ENCODE assay signal across 29 cellular contexts in the genomic region with DNA sequence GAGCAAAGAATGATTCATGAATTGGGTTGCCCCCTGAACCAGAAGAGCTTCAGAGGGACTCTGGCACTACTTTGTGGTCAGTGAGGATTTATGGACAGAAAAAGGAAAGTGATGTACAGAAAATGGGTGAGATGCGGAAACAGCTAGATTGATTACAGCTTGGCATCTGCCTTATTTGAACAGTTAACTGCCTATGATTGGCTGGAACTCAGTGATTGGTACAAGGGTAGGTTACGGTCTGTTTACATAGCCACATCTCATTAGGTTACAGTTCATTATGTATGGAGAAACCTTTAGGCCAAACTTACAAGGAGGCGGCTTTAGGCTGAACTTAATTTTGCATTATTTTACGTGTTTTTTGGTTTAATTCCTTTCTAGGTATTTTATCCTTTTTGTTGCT. TPM values are rescaled to one million over a fixed set of nuclear protein-coding genes. Genes with fewer than 3 reads are reported as not detected.
"Had no signal": no experiment of that assay in that cellular context is flagged by ENCODE, and none has a peak within 500 bp of the region (broad histone marks: within the 10 kb centered on the region; RNA-seq: fewer than 3 reads in every experiment).

No MANE protein-coding gene starts in this region.

- H3K9me3 ChIP-seq: adrenal gland, body of pancreas, breast epithelium, SJCRH30 had no signal

- H3K27ac ChIP-seq: adrenal gland, breast epithelium, SJCRH30, SK-N-MC had no signal

- H3K36me3 ChIP-seq: adrenal gland, breast epithelium, SJCRH30 had no signal

- H3K27me3 ChIP-seq: adrenal gland, body of pancreas, breast epithelium, SJCRH30 had no signal

- H3K4me3 ChIP-seq: adrenal gland, body of pancreas, breast epithelium, K562, SJCRH30, SK-N-MC had no signal

- DNase-seq: activated CD4-positive, alpha-beta memory T cell treated with anti-CD3 and anti-CD28 coated beads for 36 hours; activated CD4-positive, alpha-beta T cell treated with anti-CD3 and anti-CD28 coated beads for 36 hours; activated CD4-positive, alpha-beta T cell treated with anti-CD3 and anti-CD28 coated beads, Interleukin-2, amount 10 ng/mL, durations not matched to agents 7 days and 5 days; activated CD8-positive, alpha-beta memory T cell treated with anti-CD3 and anti-CD28 coated beads, Interleukin-2, amount 50 U/mL, for 4 hours; activated gamma-delta T cell treated with Interleukin-2 at 50 U/mL for 16 hours; activated naive CD4-positive, alpha-beta T cell treated with anti-CD3 and anti-CD28 coated beads for 36 hours; activated T-cell treated with anti-CD3 and anti-CD28 coated beads for 4 hours; activated T-cell treated with anti-CD3 and anti-CD28 coated beads, Interleukin-2, amount 50 U/mL, for 4 hours; adrenal gland; caudate nucleus; cerebellar nuclear complex; NCI-H1092 treated with DMSO at 0.1 percent for 48 hours; NCI-H1417; NCI-H146; NCI-H187; NCI-H2081 treated with DMSO at 0.1 percent for 48 hours; NCI-H524 treated with DMSO at 0.1 percent for 48 hours; NCI-H774; SHP77; SJCRH30 had no signal

- H3K4me1 ChIP-seq: adrenal gland, breast epithelium, SJCRH30 had no signal

- FAIRE-seq: astrocyte, K562 had no signal

- ATAC-seq: activated CD4-positive, alpha-beta T cell treated with anti-CD3 and anti-CD28 coated beads for 36 hours; activated CD4-positive, CD25-positive, alpha-beta regulatory T cell treated with anti-CD3 and anti-CD28 coated beads, Interleukin-2, amount 50 U/mL, for 24 hours; activated naive CD4-positive, alpha-beta T cell treated with anti-CD3 and anti-CD28 coated beads, Interleukin-2, amount 50 U/mL, for 72 hours; activated T-cell treated with anti-CD3 and anti-CD28 coated beads, Interleukin-2, amount 50 U/mL, for 4 hours; K562; Panc1; WTC11 had no signal

RNA-seq across cellular contexts. Expression of a gene that starts 29.0 kb away (rescaled TPM):
- polyA plus RNA-seq: K562 had no signal
